In genomic region chr4:13546855-13547562, GRCh38 we compare ENCODE assay signal across 8 cellular contexts. TPM values are rescaled to one million over a fixed set of nuclear protein-coding genes. Genes with fewer than 3 reads are reported as not detected.
DNase-seq lines count a peak whose midpoint lies in the region; ATAC-seq, FAIRE-seq and TF ChIP-seq lines count a peak whose summit lies in the region.

No MANE protein-coding gene starts in this region.

- no peak for TF ChIP-seq CTCF in type B pancreatic cell (conservative IDR thresholded peaks at IDR 0.05)

- POLR2A ChIA-PET in activated CD8-positive, alpha-beta T cell treated with anti-CD3 and anti-CD28 coated beads, Interleukin-2, amount 10 ng/mL, durations not matched to agents 7 days and 5 days (lab: Charles Lee) = no interaction called here

- no peak for FAIRE-seq in GM12892 (lab: Jason Lieb, UNC)

- TF ChIP-seq POLR2A in GM12892 (IDR thresholded peaks at IDR 0.05; ENCODE audit: low read depth, low read length) = no peak

- peak; percentile 20 for ATAC-seq in activated CD8-positive, alpha-beta T cell treated with anti-CD3 and anti-CD28 coated beads, Interleukin-2, amount 10 ng/mL, durations not matched to agents 7 days and 5 days
- ATAC-seq in GM19463 (IDR thresholded peaks at IDR 0.05; ENCODE audit: unreplicated experiment) (no peak), HG02973 (IDR thresholded peaks at IDR 0.05; ENCODE audit: unreplicated experiment) (no peak), HG03025 (IDR thresholded peaks at IDR 0.05; ENCODE audit: low FRiP score, unreplicated experiment) (no peak)

- CTCF ChIA-PET in activated CD8-positive, alpha-beta T cell treated with anti-CD3 and anti-CD28 coated beads, Interleukin-2, amount 10 ng/mL, durations not matched to agents 7 days and 5 days (lab: Charles Lee) = interaction anchor here (0.9 kb wide), 1 partner anchor 20 kb away, joined by 4 read pairs; no protein-coding TSS in a partner anchor

- H3K27me3 Mint-ChIP-seq in activated CD8-positive, alpha-beta T cell treated with anti-CD3 and anti-CD28 coated beads, Interleukin-2, amount 10 ng/mL, durations not matched to agents 7 days and 5 days (ENCODE audit: low read depth) = peaks cover 61% of the 10 kb centered on the region
- peaks cover 74% of the 10 kb centered on the region for H3K27me3 Mint-ChIP-seq in type B pancreatic cell

- peaks cover 32% of the 10 kb centered on the region for H3K4me1 Mint-ChIP-seq in activated CD8-positive, alpha-beta T cell treated with anti-CD3 and anti-CD28 coated beads, Interleukin-2, amount 10 ng/mL, durations not matched to agents 7 days and 5 days (ENCODE audit: low read depth)
- H3K4me1 Mint-ChIP-seq in type B pancreatic cell (ENCODE audit: unreplicated experiment) = peaks cover 25% of the 10 kb centered on the region

- DNase-seq in 8988T (peak; percentile 15), GM12892 (ENCODE audit: insufficient read length) (peak; percentile 19), left kidney (ENCODE audit: low read depth, low spot score) (peak; percentile 65), type B pancreatic cell (ENCODE audit: extremely low spot score, unreplicated experiment) (no peak)
- no peak for DNase-seq in activated CD8-positive, alpha-beta T cell treated with anti-CD3 and anti-CD28 coated beads, Interleukin-2, amount 10 ng/mL, durations not matched to agents 7 days and 5 days

- H3K4me3 Mint-ChIP-seq in activated CD8-positive, alpha-beta T cell treated with anti-CD3 and anti-CD28 coated beads, Interleukin-2, amount 10 ng/mL, durations not matched to agents 7 days and 5 days = peak overlapping the region; percentile 65
- peak overlapping the region; percentile 90 for H3K4me3 Mint-ChIP-seq in type B pancreatic cell

- H3K27ac Mint-ChIP-seq in activated CD8-positive, alpha-beta T cell treated with anti-CD3 and anti-CD28 coated beads, Interleukin-2, amount 10 ng/mL, durations not matched to agents 7 days and 5 days = peak overlapping the region; percentile 51
- H3K27ac Mint-ChIP-seq in type B pancreatic cell = peak overlapping the region; percentile 44

- H3K36me3 Mint-ChIP-seq in activated CD8-positive, alpha-beta T cell treated with anti-CD3 and anti-CD28 coated beads, Interleukin-2, amount 10 ng/mL, durations not matched to agents 7 days and 5 days (ENCODE audit: low read depth) = peaks cover 5% of the 10 kb centered on the region
- H3K36me3 Mint-ChIP-seq in type B pancreatic cell = no peaks in the 10 kb centered on the region

- no peaks in the 10 kb centered on the region for H3K9me3 Mint-ChIP-seq in activated CD8-positive, alpha-beta T cell treated with anti-CD3 and anti-CD28 coated beads, Interleukin-2, amount 10 ng/mL, durations not matched to agents 7 days and 5 days (ENCODE audit: insufficient read depth)
- H3K9me3 Mint-ChIP-seq in type B pancreatic cell = no peaks in the 10 kb centered on the region

RNA-seq across cellular contexts. Expression of gene NKX3-2, which starts 2.7 kb away (rescaled TPM):
- polyA plus RNA-seq in GM12892 (2012; ENCODE audit: missing spikeins) = not detected
- total RNA-seq in activated CD8-positive, alpha-beta T cell treated with anti-CD3 and anti-CD28 coated beads, Interleukin-2, amount 10 ng/mL, durations not matched to agents 7 days and 5 days = not detected
- 0.79 and 6.0 TPM in 2 replicates for total RNA-seq in type B pancreatic cell (ENCODE audit: low replicate concordance)

Comparison
In these comparisons a context has a peak if more than half of its experiments do, and no peak if none do; other contexts are left out.
1. DNase-seq: peak in 8988T (single experiment), GM12892 (single experiment) and left kidney (single experiment); none in activated CD8-positive, alpha-beta T cell treated with anti-CD3 and anti-CD28 coated beads, Interleukin-2, amount 10 ng/mL, durations not matched to agents 7 days and 5 days (single experiment) and type B pancreatic cell (single experiment).